In the genomic region with DNA sequence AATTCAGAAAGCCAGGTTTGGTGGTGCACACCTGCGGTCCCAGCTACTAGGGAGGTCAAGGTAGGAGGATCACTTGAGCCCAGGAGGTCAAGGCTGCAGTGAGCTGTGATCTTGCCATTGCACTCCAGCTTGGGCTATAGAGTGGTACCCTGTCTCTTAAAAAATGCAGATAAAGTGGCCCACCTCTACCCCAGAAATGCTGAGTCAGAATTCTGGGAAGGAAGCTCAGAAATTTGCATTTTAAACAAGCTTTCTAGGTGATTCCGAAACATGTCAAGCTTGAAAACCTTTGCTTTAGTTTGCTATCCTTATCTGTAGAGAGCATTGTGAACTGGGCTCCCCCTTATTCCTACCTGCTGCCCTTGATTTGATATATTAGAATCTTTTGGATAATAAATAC, we compare ENCODE assay signal across 16 cellular contexts. TPM values are rescaled to one million over a fixed set of nuclear protein-coding genes. Genes with fewer than 3 reads are reported as not detected.
A peak's percentile ranks its signal among the peaks of the same experiment; 100 is the strongest.
DNase-seq lines count a peak whose midpoint lies in the region; ATAC-seq, FAIRE-seq and TF ChIP-seq lines count a peak whose summit lies in the region.
"Had no signal": no experiment of that assay in that cellular context is flagged by ENCODE, and none has a peak within 500 bp of the region (broad histone marks: within the 10 kb centered on the region; RNA-seq: fewer than 3 reads in every experiment).

No MANE protein-coding gene starts in this region.

- H3K27me3 ChIP-seq in DOHH2 (ENCODE audit: control insufficient read depth, low read length) = no peaks in the 10 kb centered on the region
- peaks cover 31% of the 10 kb centered on the region for H3K27me3 ChIP-seq in IMR-90 (ENCODE audit: control insufficient read depth, insufficient read depth, low read length)
- H3K27me3 ChIP-seq in SU-DHL-6 (ENCODE audit: low read length) = no peaks in the 10 kb centered on the region
- no peaks in the 10 kb centered on the region for H3K27me3 ChIP-seq in neural cell (ENCODE audit: insufficient read depth, low read depth, low read length)

- H3K4me1 ChIP-seq in DOHH2 (ENCODE audit: control insufficient read depth, low read length) (peaks cover 27% of the 10 kb centered on the region), IMR-90 (ENCODE audit: control insufficient read depth, insufficient read depth, low read length) (no peaks in the 10 kb centered on the region)

- ATAC-seq in IMR-90 (ENCODE audit: low read depth) (no peak), HG03196 (IDR thresholded peaks at IDR 0.05; ENCODE audit: unreplicated experiment) (no peak)

- TF ChIP-seq CTCF in DOHH2 (IDR thresholded peaks at IDR 0.05; ENCODE audit: low read depth, low read length, poor library complexity, severe bottlenecking) = no peak
- no peak for TF ChIP-seq CTCF in IMR-90 (conservative IDR thresholded peaks at IDR 0.05; ENCODE audit: low read depth, low read length)
- TF ChIP-seq CTCF in SU-DHL-6 (IDR thresholded peaks at IDR 0.05; ENCODE audit: insufficient read depth, low read length, poor library complexity, severe bottlenecking) = no peak
- TF ChIP-seq CTCF in neural cell (IDR thresholded peaks at IDR 0.05; ENCODE audit: poor library complexity, severe bottlenecking) = no peak

- H3K23ac ChIP-seq in IMR-90 (ENCODE audit: low read depth, low read length) = no peak overlapping the region

- no peak overlapping the region for H4K8ac ChIP-seq in IMR-90 (ENCODE audit: low read depth in 2 of 2, low read length in 2 of 2)

- WGBS in IMR-90 (ENCODE audit: extremely low coverage in 2 of 2, insufficient read length in 1 of 2), 2 experiments = no CpG with 5 or more reads among the region's 2 CpGs

- no peak overlapping the region for H3K18ac ChIP-seq in IMR-90 (ENCODE audit: low read depth, low read length)

- H4K91ac ChIP-seq in IMR-90 (ENCODE audit: insufficient read depth, low read depth, low read length) = no peak overlapping the region

- H2AK9ac ChIP-seq in IMR-90 (replicated peaks; ENCODE audit: low read depth, low read length, poor library complexity) = no peak overlapping the region

- in situ Hi-C loops in IMR-90 (cut with MboI; ENCODE audit: low sequenced_read_pairs) = no loop called here

- no peak for TF ChIP-seq EP300 in neural cell (conservative IDR thresholded peaks at IDR 0.05; ENCODE audit: poor library complexity, severe bottlenecking)

- no peak overlapping the region for H2BK5ac ChIP-seq in IMR-90 (ENCODE audit: low read depth, low read length, poor library complexity, severe bottlenecking)

- no peak overlapping the region for H2BK15ac ChIP-seq in IMR-90 (ENCODE audit: low read depth, low read length)

- H3K56ac ChIP-seq in IMR-90 (ENCODE audit: extremely low read depth, insufficient read depth, low read length) = no peak overlapping the region

- H3K9me2 ChIP-seq in DOHH2 (replicated peaks; ENCODE audit: control insufficient read depth, low read length) (no peaks in the 10 kb centered on the region), SU-DHL-6 (replicated peaks; ENCODE audit: insufficient read depth, low read length) (no peaks in the 10 kb centered on the region), neural cell (ENCODE audit: insufficient read depth, low read length) (no peaks in the 10 kb centered on the region)

- intact Hi-C loops in IMR-90 (cut with micrococcal nuclease) = no loop called here

- DNase-seq in IMR-90 (no peak), H54 (ENCODE audit: insufficient read length, low spot score) (no peak), COLO668 (lab: John Stamatoyannopoulos, UW; ENCODE audit: unreplicated experiment) (no peak)
- DNase-seq: AML-193; CD4-positive, alpha-beta T cell; DMS153; DMS79; GF-D8; KG1 had no signal

- FAIRE-seq in H54 (lab: Jason Lieb, UNC) = no peak

- H3K9me3 ChIP-seq in DOHH2 (ENCODE audit: control insufficient read depth, insufficient read depth, low read length) = no peaks in the 10 kb centered on the region
- no peaks in the 10 kb centered on the region for H3K9me3 ChIP-seq in IMR-90 (ENCODE audit: control insufficient read depth, insufficient read depth, low read length)
- H3K9me3 ChIP-seq in SU-DHL-6 (ENCODE audit: insufficient read depth, low read length) = no peaks in the 10 kb centered on the region
- no peaks in the 10 kb centered on the region for H3K9me3 ChIP-seq in neural cell (ENCODE audit: low read length)
- H3K9me3 ChIP-seq: HAP-1 had no signal

- H3K79me2 ChIP-seq in DOHH2 (ENCODE audit: control insufficient read depth, low read length) (no peaks in the 10 kb centered on the region), SU-DHL-6 (ENCODE audit: insufficient read depth, low read length) (peaks cover 51% of the 10 kb centered on the region), neural cell (replicated peaks; ENCODE audit: insufficient read depth, low read length) (peaks cover 98% of the 10 kb centered on the region)

- H2AK5ac ChIP-seq in IMR-90 (ENCODE audit: low read depth, low read length) = no peak overlapping the region

- H3K4me3 ChIP-seq in DOHH2 (ENCODE audit: low read length) (no peak overlapping the region), IMR-90 (ENCODE audit: insufficient read depth, low read depth, low read length) (no peak overlapping the region), SU-DHL-6 (ENCODE audit: insufficient read depth, low read length, poor library complexity, severe bottlenecking) (no peak overlapping the region), neural cell (ENCODE audit: low read length) (peak overlapping the region; percentile 20)
- H3K4me3 ChIP-seq: HAP-1 had no signal

- BruUV-seq in IMR-90 (replicated peaks; lab: Mats Ljungman, UMichigan) = no TSS peak

- no peak overlapping the region for H2BK20ac ChIP-seq in IMR-90 (ENCODE audit: low read depth, low read length)

- H4K20me1 ChIP-seq in DOHH2 (ENCODE audit: control insufficient read depth, insufficient read depth, low read depth, low read length) (no peaks in the 10 kb centered on the region), IMR-90 (ENCODE audit: insufficient read depth, low read length) (no peaks in the 10 kb centered on the region), SU-DHL-6 (ENCODE audit: low read depth, low read length) (peaks cover 7% of the 10 kb centered on the region; the same call in 1 of the 2 replicates), neural cell (ENCODE audit: insufficient read depth) (peaks cover 15% of the 10 kb centered on the region)

- H3F3A ChIP-seq in DOHH2 (ENCODE audit: control insufficient read depth, insufficient read depth) (peaks cover 2% of the 10 kb centered on the region; the same call in 1 of the 2 replicates), SU-DHL-6 (ENCODE audit: insufficient read depth) (0 out of 2 replicates have a peak, but pooled peaks cover 5% of the 10 kb centered on the region), neural cell (ENCODE audit: insufficient read depth, low read length, poor library complexity, severe bottlenecking) (no peaks in the 10 kb centered on the region)

- no peak overlapping the region for H3K9ac ChIP-seq in IMR-90 (ENCODE audit: low read depth, low read length)
- no peak overlapping the region for H3K9ac ChIP-seq in SU-DHL-6 (ENCODE audit: low read length)
- no peak overlapping the region for H3K9ac ChIP-seq in neural cell (ENCODE audit: low read length)

- H3K27ac ChIP-seq in DOHH2 (ENCODE audit: low read depth, low read length) (no peak overlapping the region), IMR-90 (ENCODE audit: insufficient read depth, low read length) (no peak overlapping the region), SU-DHL-6 (ENCODE audit: low read depth, low read length) (peak overlapping the region; percentile 49; the same call in 1 of the 2 replicates), neural cell (ENCODE audit: low read length) (no peak overlapping the region)
- H3K27ac ChIP-seq: C4-2B, HL-60 had no signal

- TF ChIP-seq RAD21 in IMR-90 (IDR thresholded peaks at IDR 0.05; ENCODE audit: low read length) = no peak
- TF ChIP-seq RAD21 in neural cell (conservative IDR thresholded peaks at IDR 0.05) = no peak

- H2AFZ ChIP-seq in IMR-90 (replicated peaks; ENCODE audit: low read length, poor library complexity) = no peak overlapping the region
- H2AFZ ChIP-seq in SU-DHL-6 (ENCODE audit: low read depth, low read length, severe bottlenecking) = no peak overlapping the region
- H2AFZ ChIP-seq in neural cell (ENCODE audit: low read depth, low read length) = no peak overlapping the region

- POLR2A ChIA-PET in IMR-90 (lab: Charles Lee; ENCODE audit: unreplicated experiment) = no interaction called here

- no peaks in the 10 kb centered on the region for H3K79me1 ChIP-seq in IMR-90 (ENCODE audit: low read depth in 1 of 2, low read length in 2 of 2)

- H2BK120ac ChIP-seq in IMR-90 (ENCODE audit: low read depth, low read length) = no peak overlapping the region

- H3K4me2 ChIP-seq in DOHH2 (ENCODE audit: low read length) = peak overlapping the region; percentile 47; the same call in 1 of the 2 replicates
- no peak overlapping the region for H3K4me2 ChIP-seq in IMR-90 (ENCODE audit: low read depth, low read length)
- H3K4me2 ChIP-seq in SU-DHL-6 (ENCODE audit: low read depth, low read length, poor library complexity, severe bottlenecking) = peak overlapping the region; percentile 43
- no peak overlapping the region for H3K4me2 ChIP-seq in neural cell (ENCODE audit: low read length)

- no peaks in the 10 kb centered on the region for H3K9me1 ChIP-seq in IMR-90 (ENCODE audit: insufficient read depth, low read length)

- H3K36me3 ChIP-seq in DOHH2 (ENCODE audit: control insufficient read depth, low read length) = no peaks in the 10 kb centered on the region
- no peaks in the 10 kb centered on the region for H3K36me3 ChIP-seq in IMR-90 (ENCODE audit: control insufficient read depth, insufficient read depth, low read length)
- H3K36me3 ChIP-seq in SU-DHL-6 (ENCODE audit: low read length) = peaks cover 2% of the 10 kb centered on the region; the same call in 1 of the 2 replicates
- no peaks in the 10 kb centered on the region for H3K36me3 ChIP-seq in neural cell (ENCODE audit: insufficient read depth, low read length)
- H3K36me3 ChIP-seq: HAP-1 had no signal

- TF ChIP-seq POLR2A in IMR-90 (IDR thresholded peaks at IDR 0.05; ENCODE audit: low read depth, low read length) (no peak), H54 (IDR thresholded peaks at IDR 0.05; ENCODE audit: low read depth, low read length) (no peak)

- no peak overlapping the region for H3K14ac ChIP-seq in IMR-90 (replicated peaks; ENCODE audit: low read depth, low read length)

- no peak overlapping the region for H3K4ac ChIP-seq in IMR-90 (ENCODE audit: low read depth, low read length)

- CTCF ChIA-PET in IMR-90 (lab: Yijun Ruan, JAX) = no interaction called here

- H4K5ac ChIP-seq in IMR-90 (ENCODE audit: low read depth, low read length) = no peak overlapping the region

- dilution Hi-C loops in IMR-90 (cut with HindIII; ENCODE audit: low sequenced_read_pairs, unreplicated experiment) = no loop called here

TF ChIP-seq in IMR-90, 13 proteins besides CTCF, POLR2A, EP300 and RAD21 (continues in another document):
- TF ChIP-seq RCOR1 (IDR thresholded peaks at IDR 0.05; ENCODE audit: insufficient replicate concordance, low read length) = no peak

RNA-seq across cellular contexts. Expression of a gene that starts 7.7 kb away (rescaled TPM):
- 0.18 and 0.28 TPM in 2 replicates for total RNA-seq in IMR-90 (2012; rRNA removed)
- polyA plus RNA-seq in IMR-90 (2012; rRNA removed) (0.05 and 0.16 TPM in 2 replicates), neural cell (28.5 and 35.5 TPM in 2 replicates)
- polyA plus RNA-seq in IMR-90 (2012; cell fraction: cytosol; rRNA removed) = 0.01 and 0.03 TPM in 2 replicates
- polyA plus RNA-seq in IMR-90 (2012; cell fraction: nucleus; rRNA removed; ENCODE audit: low replicate concordance) = 0.05 and 0.16 TPM in 2 replicates
- polyA minus RNA-seq in neural cell = 214 and 279 TPM in 2 replicates

Comparison
In these comparisons a context has a peak if more than half of its experiments do, and no peak if none do; other contexts are left out.
1. H3K4me2 ChIP-seq: peak in DOHH2 (single experiment) and SU-DHL-6 (single experiment); none in IMR-90 (single experiment) and neural cell (single experiment).
2. RNA of a gene that starts 7.7 kb away (polyA plus RNA-seq): 28.5 to 35.5 TPM in neural cell; 0.01 to 0.16 TPM in IMR-90; every median in the first group is over 10 times any median in the second.